ENCODE assay signal across 7 cellular contexts in the genomic region with DNA sequence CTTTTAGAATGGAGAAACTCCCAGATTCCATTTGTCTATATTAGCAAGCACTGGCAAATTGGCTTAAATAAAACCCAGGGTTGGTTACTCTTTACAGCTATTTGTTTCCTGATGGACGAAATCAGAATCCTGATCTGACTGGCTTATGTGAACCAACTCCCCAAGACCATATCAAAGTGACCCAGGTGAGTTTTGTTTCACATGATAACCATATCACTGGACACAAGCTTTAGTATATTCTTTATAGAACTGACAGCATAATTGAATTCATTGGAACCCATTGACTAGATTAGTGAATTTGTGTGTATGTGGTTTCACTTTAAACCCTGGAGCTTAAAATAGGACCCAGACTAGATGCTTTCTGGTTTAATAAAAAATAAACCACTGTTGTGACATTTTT.
"Had no signal": no experiment of that assay in that cellular context is flagged by ENCODE, and none has a peak within 500 bp of the region (broad histone marks: within the 10 kb centered on the region; RNA-seq: fewer than 3 reads in every experiment).

No MANE protein-coding gene starts in this region.

- DNase-seq: GDM1, GF-D8 had no signal

- H3K4me3 ChIP-seq: GM12878 had no signal

- ATAC-seq: GM12878 had no signal

- FAIRE-seq: GM12878, GM12891, GM12892, GM18507, GM19239 had no signal
